ENCODE assay signal across 16 cellular contexts in the genomic region with DNA sequence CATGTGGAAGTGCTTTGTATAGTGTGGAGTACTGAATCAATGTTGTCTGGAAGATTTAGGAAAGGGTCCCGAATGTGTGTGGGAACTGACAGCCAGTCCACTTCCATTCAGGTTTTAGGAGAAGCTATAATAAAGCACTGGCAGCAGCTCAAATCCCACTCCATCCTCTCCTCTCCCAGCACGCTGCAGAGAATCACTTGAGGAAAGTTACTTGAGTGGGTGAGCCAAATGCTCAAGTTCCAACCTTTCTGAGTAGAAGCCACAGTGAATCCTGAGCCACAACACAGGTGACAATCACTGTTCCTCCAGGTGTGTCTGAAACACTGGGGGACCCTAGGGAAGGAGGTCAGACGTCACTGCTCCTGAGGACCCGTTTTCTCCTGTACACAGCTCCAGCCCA.
A peak's percentile ranks its signal among the peaks of the same experiment; 100 is the strongest.
DNase-seq lines count a peak whose midpoint lies in the region; ATAC-seq and TF ChIP-seq lines count a peak whose summit lies in the region.
"Had no signal": no experiment of that assay in that cellular context is flagged by ENCODE, and none has a peak within 500 bp of the region (broad histone marks: within the 10 kb centered on the region; RNA-seq: fewer than 3 reads in every experiment).

No MANE protein-coding gene starts in this region.

- H3K4me3 ChIP-seq in breast epithelium, result peak overlapping the region in 2 of 3 donors; percentile 33 to 46
- H3K4me3 ChIP-seq in upper lobe of right lung, result no peak overlapping the region
- no peak overlapping the region for H3K4me3 ChIP-seq in ascending aorta
- H3K4me3 ChIP-seq: A549, ovary, tibial artery had no signal

- H3K4me3 Mint-ChIP-seq in MCF 10A (ENCODE audit: unreplicated experiment) (no peak overlapping the region), progenitor cell of endocrine pancreas (ENCODE audit: low read depth) (no peak overlapping the region)
- H3K4me3 Mint-ChIP-seq in effector memory CD8-positive, alpha-beta T cell, result no peak overlapping the region
- H3K4me3 Mint-ChIP-seq: CD4-positive, CD25-positive, alpha-beta regulatory T cell had no signal

- no peak for ATAC-seq in foreskin keratinocyte
- ATAC-seq in upper lobe of right lung, result peak; percentile 55
- no peak for ATAC-seq in effector memory CD8-positive, alpha-beta T cell (replicated peaks)

- no TSS peak for BruUV-seq in MCF 10A (replicated peaks; lab: Mats Ljungman, UMichigan)

- intact Hi-C loops in breast epithelium (cut with DNase I; ENCODE audit: low total_unique reads), result no loop called here
- intact Hi-C loops in MCF 10A (cut with micrococcal nuclease), result no loop called here
- intact Hi-C loops in upper lobe of right lung (cut with DNase I), result no loop called here
- intact Hi-C loops in ascending aorta (cut with DNase I), result no loop called here

- CTCF ChIA-PET in MCF 10A (lab: Yijun Ruan, JAX), result interaction anchor here (0.7 to 6.1 kb wide), 7 partner anchors 14 to 1436 kb away, joined by 3 to 52 read pairs (median 4); no protein-coding TSS in a partner anchor

- no peaks in the 10 kb centered on the region for H3K27me3 Mint-ChIP-seq in MCF 10A (ENCODE audit: insufficient read depth, unreplicated experiment)
- H3K27me3 Mint-ChIP-seq in progenitor cell of endocrine pancreas, result no peaks in the 10 kb centered on the region
- H3K27me3 Mint-ChIP-seq in effector memory CD8-positive, alpha-beta T cell, result no peaks in the 10 kb centered on the region
- H3K27me3 Mint-ChIP-seq: CD4-positive, CD25-positive, alpha-beta regulatory T cell had no signal

- no peaks in the 10 kb centered on the region for H3K36me3 ChIP-seq in breast epithelium
- H3K36me3 ChIP-seq in upper lobe of right lung, result no peaks in the 10 kb centered on the region
- H3K36me3 ChIP-seq in ascending aorta, result no peaks in the 10 kb centered on the region
- H3K36me3 ChIP-seq: ovary, tibial artery had no signal

- H3K27ac Mint-ChIP-seq in MCF 10A (ENCODE audit: low read depth, unreplicated experiment) (no peak overlapping the region), progenitor cell of endocrine pancreas (peak overlapping the region; percentile 85)
- H3K27ac Mint-ChIP-seq in effector memory CD8-positive, alpha-beta T cell, result no peak overlapping the region
- H3K27ac Mint-ChIP-seq: CD4-positive, CD25-positive, alpha-beta regulatory T cell had no signal

- TF ChIP-seq CTCF in breast epithelium (IDR thresholded peaks at IDR 0.05) (no peak), MCF 10A (IDR thresholded peaks at IDR 0.05; ENCODE audit: unreplicated experiment) (no peak), foreskin keratinocyte (conservative IDR thresholded peaks at IDR 0.05) (no peak), progenitor cell of endocrine pancreas (IDR thresholded peaks at IDR 0.05; ENCODE audit: unreplicated experiment) (no peak), upper lobe of right lung (IDR thresholded peaks at IDR 0.05) (no peak), ascending aorta (IDR thresholded peaks at IDR 0.05) (no peak)

- H3K4me1 ChIP-seq in breast epithelium (peaks cover 0 to 4% of the 10 kb centered on the region in 2 donors), foreskin keratinocyte (peaks cover 15% of the 10 kb centered on the region), upper lobe of right lung (no peaks in the 10 kb centered on the region), ascending aorta (no peaks in the 10 kb centered on the region)
- H3K4me1 ChIP-seq: A549 had no signal

- DNase-seq in breast epithelium (ENCODE audit: low spot score in 2 of 2) (no peak), MCF 10A (ENCODE audit: unreplicated experiment) (no peak), foreskin keratinocyte (no peak), progenitor cell of endocrine pancreas (ENCODE audit: low spot score, unreplicated experiment) (no peak), upper lobe of right lung (no peak), ascending aorta (ENCODE audit: low spot score in 2 of 2) (no peak)
- no peak for DNase-seq in stimulated activated CD4-positive, alpha-beta T cell treated with anti-CD3 and anti-CD28 coated beads, Interleukin-4, amount 100 ng/mL, for 24 hours
- no peak for DNase-seq in effector memory CD8-positive, alpha-beta T cell
- DNase-seq: activated CD4-positive, alpha-beta T cell treated with anti-CD3 and anti-CD28 coated beads, Interleukin-2, amount 50 U/mL, for 4 hours; CD4-positive, CD25-positive, alpha-beta regulatory T cell; Kasumi-1; kidney; NCI-H1694; ovary; tibial artery had no signal

- H3K9me3 Mint-ChIP-seq in MCF 10A (ENCODE audit: unreplicated experiment), result no peaks in the 10 kb centered on the region
- H3K9me3 Mint-ChIP-seq in progenitor cell of endocrine pancreas (ENCODE audit: low read depth), result no peaks in the 10 kb centered on the region
- H3K9me3 Mint-ChIP-seq in effector memory CD8-positive, alpha-beta T cell, result no peaks in the 10 kb centered on the region
- H3K9me3 Mint-ChIP-seq: CD4-positive, CD25-positive, alpha-beta regulatory T cell had no signal

- H3K36me3 Mint-ChIP-seq in MCF 10A (ENCODE audit: insufficient read depth, unreplicated experiment), result no peaks in the 10 kb centered on the region
- H3K36me3 Mint-ChIP-seq in progenitor cell of endocrine pancreas (ENCODE audit: insufficient read depth), result no peaks in the 10 kb centered on the region
- no peaks in the 10 kb centered on the region for H3K36me3 Mint-ChIP-seq in effector memory CD8-positive, alpha-beta T cell (ENCODE audit: insufficient read depth)

- TF ChIP-seq POLR2A in breast epithelium (IDR thresholded peaks at IDR 0.05), result no peak

- H3K27ac ChIP-seq in breast epithelium (peak overlapping the region; percentile 88 to 93), foreskin keratinocyte (peak overlapping the region; percentile 93), upper lobe of right lung (no peak overlapping the region), ascending aorta (no peak overlapping the region)
- H3K27ac ChIP-seq: A549, ovary, tibial artery had no signal

- H3K27me3 ChIP-seq in breast epithelium (no peaks in the 10 kb centered on the region), foreskin keratinocyte (no peaks in the 10 kb centered on the region), upper lobe of right lung (no peaks in the 10 kb centered on the region), ascending aorta (no peaks in the 10 kb centered on the region)
- H3K27me3 ChIP-seq: ovary, tibial artery had no signal

- peaks cover 5% of the 10 kb centered on the region for H3K4me1 Mint-ChIP-seq in MCF 10A (ENCODE audit: insufficient read depth, unreplicated experiment)
- peaks cover 37% of the 10 kb centered on the region for H3K4me1 Mint-ChIP-seq in progenitor cell of endocrine pancreas (ENCODE audit: low read depth)
- H3K4me1 Mint-ChIP-seq in effector memory CD8-positive, alpha-beta T cell (ENCODE audit: low read depth in 2 of 2), result peaks cover 0 to 2% of the 10 kb centered on the region in 2 donors

- POLR2A ChIA-PET in MCF 10A (lab: Yijun Ruan, JAX), result interaction anchor here (0.5 to 1.1 kb wide), 4 partner anchors 8 to 47 kb away, joined by 3 to 4 read pairs (median 3); no protein-coding TSS in a partner anchor

- no peaks in the 10 kb centered on the region for H3K9me3 ChIP-seq in breast epithelium
- H3K9me3 ChIP-seq in upper lobe of right lung, result no peaks in the 10 kb centered on the region
- H3K9me3 ChIP-seq in ascending aorta, result no peaks in the 10 kb centered on the region
- H3K9me3 ChIP-seq: A549, ovary, tibial artery had no signal

Comparison
In these comparisons a context has a peak if more than half of its experiments do, and no peak if none do; other contexts are left out.
1. H3K27ac ChIP-seq: peak in breast epithelium (2 of 2) and foreskin keratinocyte (single experiment); none in upper lobe of right lung (single experiment) and ascending aorta (0 of 2).
2. H3K4me3 ChIP-seq: peak in breast epithelium (2 of 3); none in upper lobe of right lung (single experiment) and ascending aorta (0 of 2).